8 cellular contexts compared by ENCODE assay signal in genomic region chr1:52904590-52905375, GRCh38. TPM values are rescaled to one million over a fixed set of nuclear protein-coding genes. Genes with fewer than 3 reads are reported as not detected.
A peak's percentile ranks its signal among the peaks of the same experiment; 100 is the strongest.
DNase-seq lines count a peak whose midpoint lies in the region; ATAC-seq and TF ChIP-seq lines count a peak whose summit lies in the region.

No MANE protein-coding gene starts in this region.

- no peaks in the 10 kb centered on the region for H4K20me1 ChIP-seq in neural progenitor cell (ENCODE audit: low read depth)

- peaks cover 4% of the 10 kb centered on the region for H3K36me3 Mint-ChIP-seq in CD4-positive, CD25-positive, alpha-beta regulatory T cell
- H3K36me3 Mint-ChIP-seq in neural progenitor cell = no peaks in the 10 kb centered on the region

- peak overlapping the region in 1 of 3 donors; percentile 69 for H3K27ac Mint-ChIP-seq in CD4-positive, CD25-positive, alpha-beta regulatory T cell
- peak overlapping the region; percentile 72 for H3K27ac Mint-ChIP-seq in neural progenitor cell

- no peaks in the 10 kb centered on the region for H3F3A ChIP-seq in neural progenitor cell (ENCODE audit: low read depth)

- H3K9me3 Mint-ChIP-seq in CD4-positive, CD25-positive, alpha-beta regulatory T cell = no peaks in the 10 kb centered on the region
- no peaks in the 10 kb centered on the region for H3K9me3 Mint-ChIP-seq in neural progenitor cell

- no TSS peak for BruUV-seq in Panc1 (replicated peaks; lab: Mats Ljungman, UMichigan)

- in situ Hi-C loops in Panc1 (cut with HindIII; ENCODE audit: low pct_unique_long_range_greater_than_20kb, low sequenced_read_pairs) = no loop called here

- H3K36me3 ChIP-seq in CD4-positive, CD25-positive, alpha-beta regulatory T cell (ENCODE audit: control insufficient read depth, insufficient read depth, low read length) = peaks cover 2% of the 10 kb centered on the region
- H3K36me3 ChIP-seq in Panc1 (ENCODE audit: control insufficient read depth, insufficient read depth, low read length) (no peaks in the 10 kb centered on the region), neural progenitor cell (no peaks in the 10 kb centered on the region)

- CTCF ChIA-PET in Panc1 (lab: Charles Lee) = interaction anchor here (0.8 kb wide), 1 partner anchor 109 kb away, joined by 10 read pairs; no protein-coding TSS in a partner anchor

- peak overlapping the region; percentile 75 for H2AFZ ChIP-seq in neural progenitor cell (replicated peaks)

- H3K9me3 ChIP-seq in CD4-positive, CD25-positive, alpha-beta regulatory T cell (ENCODE audit: control insufficient read depth in 2 of 2, low read length in 2 of 2) = no peaks in the 10 kb centered on the region
- H3K9me3 ChIP-seq in Panc1 (ENCODE audit: control insufficient read depth, insufficient read depth, low read depth, low read length) (no peaks in the 10 kb centered on the region), neural progenitor cell (ENCODE audit: low read depth) (no peaks in the 10 kb centered on the region)

- no peak overlapping the region for H3K27ac ChIP-seq in CD4-positive, CD25-positive, alpha-beta regulatory T cell (ENCODE audit: insufficient read depth, low read length, poor library complexity, severe bottlenecking)
- H3K27ac ChIP-seq in Panc1 (ENCODE audit: low read length) (no peak overlapping the region), neural progenitor cell (no peak overlapping the region)

- ATAC-seq in CD4-positive, CD25-positive, alpha-beta regulatory T cell (ENCODE audit: low read depth in 2 of 2) = peak; percentile 43 to 46
- peak; percentile 64 for ATAC-seq in GM21786 (IDR thresholded peaks at IDR 0.05; ENCODE audit: unreplicated experiment)
- ATAC-seq in Panc1 = peak; percentile 82
- ATAC-seq in HG03354 (IDR thresholded peaks at IDR 0.05; ENCODE audit: poor library complexity, severe bottlenecking, unreplicated experiment) = no peak
- ATAC-seq in HG03565 (IDR thresholded peaks at IDR 0.05; ENCODE audit: unreplicated experiment) = no peak

- H3K27me3 ChIP-seq in CD4-positive, CD25-positive, alpha-beta regulatory T cell (ENCODE audit: control insufficient read depth, insufficient read depth, low read length) = no peaks in the 10 kb centered on the region
- H3K27me3 ChIP-seq in Panc1 (ENCODE audit: control insufficient read depth, insufficient read depth, low read length) (no peaks in the 10 kb centered on the region), neural progenitor cell (no peaks in the 10 kb centered on the region)

- DNase-seq in CD4-positive, CD25-positive, alpha-beta regulatory T cell = peak in 1 of 3 donors; percentile 56
- no peak for DNase-seq in Panc1 (ENCODE audit: low read depth, low spot score)
- DNase-seq in cardiac fibroblast (ENCODE audit: low read depth in 2 of 2) = peak; percentile 11 to 20
- peak; percentile 72 for DNase-seq in neural progenitor cell (ENCODE audit: low spot score)
- DNase-seq in T1000 (lab: John Stamatoyannopoulos, UW) = no peak

- H3K9ac ChIP-seq in neural progenitor cell = no peak overlapping the region

- no peaks in the 10 kb centered on the region for H3K79me2 ChIP-seq in neural progenitor cell (ENCODE audit: low read depth)

- H3K4me3 ChIP-seq in CD4-positive, CD25-positive, alpha-beta regulatory T cell (ENCODE audit: low read depth, low read length) = no peak overlapping the region
- H3K4me3 ChIP-seq in Panc1 (ENCODE audit: low read depth in 2 of 2, low read length in 2 of 2) = no peak overlapping the region
- H3K4me3 ChIP-seq in cardiac fibroblast (replicated peaks in 1 of 2; ENCODE audit: low read depth in 2 of 2, low read length in 2 of 2) = no peak overlapping the region
- H3K4me3 ChIP-seq in neural progenitor cell = no peak overlapping the region

- H3K27me3 Mint-ChIP-seq in CD4-positive, CD25-positive, alpha-beta regulatory T cell = no peaks in the 10 kb centered on the region
- peaks cover 2% of the 10 kb centered on the region for H3K27me3 Mint-ChIP-seq in neural progenitor cell (ENCODE audit: insufficient read depth, low read depth)

- peak; percentile 74 for TF ChIP-seq CTCF in Panc1 (IDR thresholded peaks at IDR 0.05)
- peak; percentile 25 for TF ChIP-seq CTCF in cardiac fibroblast (IDR thresholded peaks at IDR 0.05; ENCODE audit: low read depth, low read length)
- TF ChIP-seq CTCF in neural progenitor cell (IDR thresholded peaks at IDR 0.05) = peak; percentile 59

- no peaks in the 10 kb centered on the region for H3K4me1 ChIP-seq in CD4-positive, CD25-positive, alpha-beta regulatory T cell (ENCODE audit: control insufficient read depth, insufficient read depth, low read length, poor library complexity, severe bottlenecking)
- H3K4me1 ChIP-seq in Panc1 (ENCODE audit: control insufficient read depth, insufficient read depth, low read length) (no peaks in the 10 kb centered on the region), neural progenitor cell (peaks cover 10% of the 10 kb centered on the region)

- no peak overlapping the region for H3K4me2 ChIP-seq in neural progenitor cell

- intact Hi-C loops in Panc1 (cut with micrococcal nuclease; ENCODE audit: unreplicated experiment) = loop anchor here (10.0 kb wide), 1 partner anchor 280 kb away; no protein-coding TSS in a partner anchor

- peaks cover 0 to 1% (median 0%) of the 10 kb centered on the region in 4 donors for H3K4me1 Mint-ChIP-seq in CD4-positive, CD25-positive, alpha-beta regulatory T cell
- peaks cover 6% of the 10 kb centered on the region for H3K4me1 Mint-ChIP-seq in neural progenitor cell

- POLR2A ChIA-PET in Panc1 (lab: Charles Lee) = interaction anchor here (0.6 kb wide), 1 partner anchor 18 kb away, joined by 3 read pairs; no protein-coding TSS in a partner anchor

- H3K4me3 Mint-ChIP-seq in CD4-positive, CD25-positive, alpha-beta regulatory T cell = no peak overlapping the region
- no peak overlapping the region for H3K4me3 Mint-ChIP-seq in neural progenitor cell

RNA-seq across cellular contexts. Expression of gene ECHDC2, which starts 16.8 kb away (rescaled TPM):
- total RNA-seq in CD4-positive, CD25-positive, alpha-beta regulatory T cell = 121 TPM
- polyA plus RNA-seq in CD4-positive, CD25-positive, alpha-beta regulatory T cell = 10 to 100 TPM; 26.3 to 40.0 (median 33.6) TPM
- total RNA-seq in Panc1 (2021; ENCODE audit: unreplicated experiment) (61.8 TPM), neural progenitor cell (ENCODE audit: low replicate concordance) (7.6 and 10.7 TPM in 2 replicates)
- 84.2 TPM for polyA plus RNA-seq in Panc1 (2012; ENCODE audit: insufficient read length)

RNA-seq across cellular contexts. Expression of gene SCP2, which starts 22.3 kb away (rescaled TPM):
- 58.9 TPM for total RNA-seq in CD4-positive, CD25-positive, alpha-beta regulatory T cell
- 100 to 1,000 TPM; 150 to 213 (median 169) TPM for polyA plus RNA-seq in CD4-positive, CD25-positive, alpha-beta regulatory T cell
- total RNA-seq in Panc1 (2021; ENCODE audit: unreplicated experiment) = 88.7 TPM
- 94.0 TPM for polyA plus RNA-seq in Panc1 (2012; ENCODE audit: insufficient read length)
- total RNA-seq in neural progenitor cell (ENCODE audit: low replicate concordance) = 71.1 and 101 TPM in 2 replicates

Comparison
In these comparisons a context has a peak if more than half of its experiments do, and no peak if none do; other contexts are left out.
1. ATAC-seq: peak in CD4-positive, CD25-positive, alpha-beta regulatory T cell (2 of 2), GM21786 (single experiment) and Panc1 (single experiment); none in HG03354 (single experiment) and HG03565 (single experiment).
2. DNase-seq: peak in cardiac fibroblast (2 of 2) and neural progenitor cell (single experiment); none in Panc1 (single experiment) and T1000 (single experiment).
3. Peak in every context shown above with its lines, with median percentiles within 50 percentile points of each other: CTCF ChIP-seq.